ENCODE assay signal across 11 cellular contexts in genomic region chr4:6582889-6583504, GRCh38. TPM values are rescaled to one million over a fixed set of nuclear protein-coding genes. Genes with fewer than 3 reads are reported as not detected.
DNase-seq lines count a peak whose midpoint lies in the region; ATAC-seq and TF ChIP-seq lines count a peak whose summit lies in the region.
"Had no signal": no experiment of that assay in that cellular context is flagged by ENCODE, and none has a peak within 500 bp of the region (broad histone marks: within the 10 kb centered on the region; RNA-seq: fewer than 3 reads in every experiment).

No MANE protein-coding gene starts in this region.

- peak; percentile 27 for DNase-seq in activated CD4-positive, alpha-beta T cell treated with anti-CD3 and anti-CD28 coated beads for 36 hours
- no peak for DNase-seq in activated CD4-positive, alpha-beta T cell treated with anti-CD3 and anti-CD28 coated beads, Interleukin-2, amount 10 ng/mL, durations not matched to agents 7 days and 5 days
- peak; percentile 82 for DNase-seq in Karpas-422
- peak; percentile 25 for DNase-seq in astrocyte of the spinal cord (ENCODE audit: low read depth, low spot score)
- no peak for DNase-seq in natural killer cell treated with Interleukin-12 subunit alpha and Interleukin-12 subunit beta and Interleukin-15 and Interleukin-18, amount 100 ng/mL, for 72 hours (ENCODE audit: low spot score)
- DNase-seq in cardiac septum (ENCODE audit: low spot score): no peak
- no peak for DNase-seq in GM10248 (ENCODE audit: extremely low spot score)

- no peak overlapping the region for H2AFZ ChIP-seq in Karpas-422 (ENCODE audit: low read length)

- H3K27me3 ChIP-seq in Karpas-422 (ENCODE audit: low read length): no peaks in the 10 kb centered on the region

- CTCF ChIA-PET in activated CD4-positive, alpha-beta T cell treated with anti-CD3 and anti-CD28 coated beads for 36 hours (lab: Charles Lee): no interaction called here
- CTCF ChIA-PET in activated CD4-positive, alpha-beta T cell treated with anti-CD3 and anti-CD28 coated beads, Interleukin-2, amount 10 ng/mL, durations not matched to agents 7 days and 5 days (lab: Charles Lee): interaction anchor here (1.2 to 1.4 kb wide), 2 partner anchors 9 to 36 kb away, joined by 3 read pairs; no protein-coding TSS in a partner anchor
- CTCF ChIA-PET in GM10248 (lab: Yijun Ruan, JAX): no interaction called here

- no peak overlapping the region for H3K4me2 ChIP-seq in Karpas-422 (ENCODE audit: low read depth, low read length, poor library complexity, severe bottlenecking)

- no peaks in the 10 kb centered on the region for H3K9me3 Mint-ChIP-seq in activated CD4-positive, alpha-beta T cell treated with anti-CD3 and anti-CD28 coated beads for 36 hours (ENCODE audit: low read depth)
- peaks cover 11% of the 10 kb centered on the region for H3K9me3 Mint-ChIP-seq in activated CD4-positive, alpha-beta T cell treated with anti-CD3 and anti-CD28 coated beads, Interleukin-2, amount 10 ng/mL, durations not matched to agents 7 days and 5 days
- peaks cover 5% of the 10 kb centered on the region for H3K9me3 Mint-ChIP-seq in natural killer cell treated with Interleukin-12 subunit alpha and Interleukin-12 subunit beta and Interleukin-15 and Interleukin-18, amount 100 ng/mL, for 72 hours
- H3K9me3 Mint-ChIP-seq: immature natural killer cell had no signal

- H3K9ac ChIP-seq in Karpas-422 (ENCODE audit: low read length): no peak overlapping the region

- H3K36me3 Mint-ChIP-seq in activated CD4-positive, alpha-beta T cell treated with anti-CD3 and anti-CD28 coated beads for 36 hours (ENCODE audit: low read depth): peaks cover 62% of the 10 kb centered on the region
- H3K36me3 Mint-ChIP-seq in activated CD4-positive, alpha-beta T cell treated with anti-CD3 and anti-CD28 coated beads, Interleukin-2, amount 10 ng/mL, durations not matched to agents 7 days and 5 days (ENCODE audit: low read depth): peaks cover 64% of the 10 kb centered on the region
- peaks cover 12% of the 10 kb centered on the region for H3K36me3 Mint-ChIP-seq in natural killer cell treated with Interleukin-12 subunit alpha and Interleukin-12 subunit beta and Interleukin-15 and Interleukin-18, amount 100 ng/mL, for 72 hours

- H4K20me1 ChIP-seq in Karpas-422 (ENCODE audit: insufficient read depth, low read depth, low read length): no peaks in the 10 kb centered on the region

- H3K27ac Mint-ChIP-seq in activated CD4-positive, alpha-beta T cell treated with anti-CD3 and anti-CD28 coated beads for 36 hours: no peak overlapping the region
- H3K27ac Mint-ChIP-seq in activated CD4-positive, alpha-beta T cell treated with anti-CD3 and anti-CD28 coated beads, Interleukin-2, amount 10 ng/mL, durations not matched to agents 7 days and 5 days: no peak overlapping the region
- H3K27ac Mint-ChIP-seq in natural killer cell treated with Interleukin-12 subunit alpha and Interleukin-12 subunit beta and Interleukin-15 and Interleukin-18, amount 100 ng/mL, for 72 hours: no peak overlapping the region
- H3K27ac Mint-ChIP-seq: T-helper 2 cell treated with Interferon-gamma antibody and Interleukin-4, amounts not matched to agents 5 μg/mL and 100 μg/mL, for 36 hours had no signal

- TF ChIP-seq CTCF in astrocyte of the spinal cord (IDR thresholded peaks at IDR 0.05; ENCODE audit: low read depth, low read length) (no peak), GM10248 (IDR thresholded peaks at IDR 0.05; ENCODE audit: control extremely low read depth, extremely low read depth, low read depth, missing control alignments) (no peak)

- POLR2A ChIA-PET in activated CD4-positive, alpha-beta T cell treated with anti-CD3 and anti-CD28 coated beads for 36 hours (lab: Charles Lee): no interaction called here
- POLR2A ChIA-PET in activated CD4-positive, alpha-beta T cell treated with anti-CD3 and anti-CD28 coated beads, Interleukin-2, amount 10 ng/mL, durations not matched to agents 7 days and 5 days (lab: Charles Lee): no interaction called here
- POLR2A ChIA-PET in GM10248 (lab: Yijun Ruan, JAX): no interaction called here

- H3K79me2 ChIP-seq in Karpas-422 (ENCODE audit: low read length): no peaks in the 10 kb centered on the region

- no peaks in the 10 kb centered on the region for H3K4me1 Mint-ChIP-seq in activated CD4-positive, alpha-beta T cell treated with anti-CD3 and anti-CD28 coated beads for 36 hours
- H3K4me1 Mint-ChIP-seq in activated CD4-positive, alpha-beta T cell treated with anti-CD3 and anti-CD28 coated beads, Interleukin-2, amount 10 ng/mL, durations not matched to agents 7 days and 5 days: peaks cover 3% of the 10 kb centered on the region
- H3K4me1 Mint-ChIP-seq in natural killer cell treated with Interleukin-12 subunit alpha and Interleukin-12 subunit beta and Interleukin-15 and Interleukin-18, amount 100 ng/mL, for 72 hours (ENCODE audit: low read depth in 2 of 2): peaks cover 10 to 15% of the 10 kb centered on the region in 2 donors

- peaks cover 2% of the 10 kb centered on the region; the same call in 1 of the 2 replicates for H3K9me3 ChIP-seq in Karpas-422 (ENCODE audit: low read length)

- H3K4me3 Mint-ChIP-seq in activated CD4-positive, alpha-beta T cell treated with anti-CD3 and anti-CD28 coated beads for 36 hours: no peak overlapping the region
- H3K4me3 Mint-ChIP-seq in activated CD4-positive, alpha-beta T cell treated with anti-CD3 and anti-CD28 coated beads, Interleukin-2, amount 10 ng/mL, durations not matched to agents 7 days and 5 days: no peak overlapping the region
- no peak overlapping the region for H3K4me3 Mint-ChIP-seq in natural killer cell treated with Interleukin-12 subunit alpha and Interleukin-12 subunit beta and Interleukin-15 and Interleukin-18, amount 100 ng/mL, for 72 hours
- H3K4me3 Mint-ChIP-seq: immature natural killer cell; T-helper 2 cell treated with Interferon-gamma antibody and Interleukin-4, amounts not matched to agents 5 μg/mL and 100 μg/mL, for 36 hours had no signal

- no peaks in the 10 kb centered on the region for H3K27me3 Mint-ChIP-seq in activated CD4-positive, alpha-beta T cell treated with anti-CD3 and anti-CD28 coated beads for 36 hours
- no peaks in the 10 kb centered on the region for H3K27me3 Mint-ChIP-seq in activated CD4-positive, alpha-beta T cell treated with anti-CD3 and anti-CD28 coated beads, Interleukin-2, amount 10 ng/mL, durations not matched to agents 7 days and 5 days
- no peaks in the 10 kb centered on the region for H3K27me3 Mint-ChIP-seq in natural killer cell treated with Interleukin-12 subunit alpha and Interleukin-12 subunit beta and Interleukin-15 and Interleukin-18, amount 100 ng/mL, for 72 hours

- no peaks in the 10 kb centered on the region for H3K4me1 ChIP-seq in Karpas-422 (ENCODE audit: low read length)

- H3K36me3 ChIP-seq in Karpas-422 (ENCODE audit: insufficient read depth, low read length): peaks cover 46% of the 10 kb centered on the region

- H3K27ac ChIP-seq in Karpas-422 (ENCODE audit: low read length): no peak overlapping the region
- H3K27ac ChIP-seq: C4-2B had no signal

- intact Hi-C loops in activated CD4-positive, alpha-beta T cell treated with anti-CD3 and anti-CD28 coated beads for 36 hours (cut with DNase I, micrococcal nuclease): no loop called here
- intact Hi-C loops in cardiac septum (cut with DNase I): no loop called here

- H3K4me3 ChIP-seq in Karpas-422 (ENCODE audit: low read length) (no peak overlapping the region), astrocyte of the spinal cord (ENCODE audit: low read depth, low read length) (no peak overlapping the region)

- H3K9me2 ChIP-seq in Karpas-422 (replicated peaks; ENCODE audit: insufficient read depth, low read length): no peaks in the 10 kb centered on the region

- ATAC-seq in activated CD4-positive, alpha-beta T cell treated with anti-CD3 and anti-CD28 coated beads for 36 hours: peak; percentile 93
- ATAC-seq in natural killer cell treated with Interleukin-12 subunit alpha and Interleukin-12 subunit beta and Interleukin-15 and Interleukin-18, amount 100 ng/mL, for 72 hours: peak; percentile 42 to 63
- ATAC-seq in HG02571 (IDR thresholded peaks at IDR 0.05; ENCODE audit: unreplicated experiment): no peak

- in situ Hi-C loops in astrocyte of the spinal cord (cut with HindIII; ENCODE audit: low sequenced_read_pairs): no loop called here

RNA-seq across cellular contexts. Expression of gene MAN2B2, which starts 8.0 kb away (rescaled TPM):
- 10 to 100 TPM; 13.0 to 14.6 TPM for total RNA-seq in activated CD4-positive, alpha-beta T cell treated with anti-CD3 and anti-CD28 coated beads for 36 hours
- 10 to 100 TPM; 36.1 to 36.7 TPM for total RNA-seq in activated CD4-positive, alpha-beta T cell treated with anti-CD3 and anti-CD28 coated beads, Interleukin-2, amount 10 ng/mL, durations not matched to agents 7 days and 5 days
- total RNA-seq in Karpas-422 (2014; rRNA removed; shearing (Covaris generic); ENCODE audit: low replicate concordance): 20.1 and 29.4 TPM in 2 replicates
- total RNA-seq in natural killer cell treated with Interleukin-12 subunit alpha and Interleukin-12 subunit beta and Interleukin-15 and Interleukin-18, amount 100 ng/mL, for 72 hours: 10 to 100 TPM; 23.8 to 30.7 TPM
- total RNA-seq in cardiac septum: 18.6 TPM

RNA-seq across cellular contexts. Expression of gene MRFAP1, which starts 57.5 kb away (rescaled TPM):
- total RNA-seq in activated CD4-positive, alpha-beta T cell treated with anti-CD3 and anti-CD28 coated beads for 36 hours: 100 to 1,000 TPM in 1 of 2 experiments, 10 to 100 TPM in 1; 66.8 to 122 TPM
- total RNA-seq in activated CD4-positive, alpha-beta T cell treated with anti-CD3 and anti-CD28 coated beads, Interleukin-2, amount 10 ng/mL, durations not matched to agents 7 days and 5 days: 100 to 1,000 TPM in 1 of 2 experiments, 10 to 100 TPM in 1; 91.3 to 107 TPM
- total RNA-seq in Karpas-422 (2014; rRNA removed; shearing (Covaris generic); ENCODE audit: low replicate concordance): 28.8 and 50.7 TPM in 2 replicates
- total RNA-seq in natural killer cell treated with Interleukin-12 subunit alpha and Interleukin-12 subunit beta and Interleukin-15 and Interleukin-18, amount 100 ng/mL, for 72 hours: 100 to 1,000 TPM; 102 to 123 TPM
- 262 TPM for total RNA-seq in cardiac septum

Comparison
In these comparisons a context has a peak if more than half of its experiments do, and no peak if none do; other contexts are left out.
1. DNase-seq: peak in activated CD4-positive, alpha-beta T cell treated with anti-CD3 and anti-CD28 coated beads for 36 hours (single experiment), Karpas-422 (single experiment) and astrocyte of the spinal cord (single experiment); none in activated CD4-positive, alpha-beta T cell treated with anti-CD3 and anti-CD28 coated beads, Interleukin-2, amount 10 ng/mL, durations not matched to agents 7 days and 5 days (single experiment), natural killer cell treated with Interleukin-12 subunit alpha and Interleukin-12 subunit beta and Interleukin-15 and Interleukin-18, amount 100 ng/mL, for 72 hours (single experiment), cardiac septum (single experiment) and GM10248 (single experiment).